8 cellular contexts compared by ENCODE assay signal in the genomic region with DNA sequence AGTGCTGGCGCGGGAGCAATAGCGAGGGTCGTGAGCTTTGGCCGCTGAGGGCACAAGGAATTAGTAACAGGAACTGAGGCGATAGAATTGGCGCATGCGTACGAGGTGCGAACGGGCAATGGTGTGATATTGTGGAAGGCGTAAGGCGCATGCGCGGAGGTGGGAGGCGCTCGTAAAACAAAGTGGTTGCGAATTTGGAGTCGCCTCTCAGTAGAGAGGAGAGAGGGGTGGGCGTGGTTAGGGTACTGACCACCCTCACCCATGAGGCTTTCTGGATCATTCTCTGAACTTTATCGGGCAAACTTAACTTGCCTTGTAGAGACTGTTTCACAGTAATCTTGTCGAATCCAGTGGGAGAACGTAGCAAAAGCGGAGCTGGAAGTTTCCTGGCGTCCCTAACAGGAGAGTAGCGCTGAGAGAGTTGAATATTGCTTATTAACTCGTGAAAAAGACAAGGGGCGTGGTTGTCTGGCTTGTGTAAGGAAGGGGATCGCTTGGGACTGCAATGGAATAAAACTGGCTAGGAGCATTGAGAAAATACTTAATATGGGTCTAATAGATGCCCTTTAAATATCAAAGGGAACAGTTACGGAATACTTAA. TPM values are rescaled to one million over a fixed set of nuclear protein-coding genes. Genes with fewer than 3 reads are reported as not detected.
DNase-seq lines count a peak whose midpoint lies in the region; ATAC-seq and TF ChIP-seq lines count a peak whose summit lies in the region.

No MANE protein-coding gene starts in this region.

- H3K36me3 ChIP-seq in sigmoid colon: peaks cover 0 to 10% (median 0%) of the 10 kb centered on the region in 4 donors

- H3K9me3 ChIP-seq in sigmoid colon: no peaks in the 10 kb centered on the region

- intact Hi-C loops in sigmoid colon (cut with DNase I): loop anchor here (1.0 to 5.0 kb wide), 4 partner anchors 27 to 87 kb away; a partner anchor contains a TSS

- 0% methylated on average over 30 of the region's 30 CpGs for WGBS in sigmoid colon, 2 donors

- H3K27ac ChIP-seq in 22Rv1 (peak overlapping the region; percentile 98), sigmoid colon (peak overlapping the region; percentile 95 to 98 (median 96))

- peak in 1 of 4 donors; percentile 34 for TF ChIP-seq EP300 in sigmoid colon (IDR thresholded peaks at IDR 0.05)

- peak; percentile 49 to 59 for TF ChIP-seq POLR2A in sigmoid colon (IDR thresholded peaks at IDR 0.05)

- no peaks in the 10 kb centered on the region for H3K27me3 ChIP-seq in sigmoid colon

- peak overlapping the region; percentile 71 for H3K4me3 ChIP-seq in astrocyte of the spinal cord (ENCODE audit: low read depth, low read length)
- peak overlapping the region; percentile 46 to 77 (median 70) for H3K4me3 ChIP-seq in sigmoid colon

- peaks cover 0 to 45% (median 39%) of the 10 kb centered on the region in 4 donors for H3K4me1 ChIP-seq in sigmoid colon

- in situ Hi-C loops in astrocyte of the spinal cord (cut with HindIII; ENCODE audit: low sequenced_read_pairs): no loop called here

- TF ChIP-seq CTCF in 22Rv1 (IDR thresholded peaks at IDR 0.05): no peak
- no peak for TF ChIP-seq CTCF in astrocyte of the spinal cord (IDR thresholded peaks at IDR 0.05; ENCODE audit: low read depth, low read length)
- no peak for TF ChIP-seq CTCF in sigmoid colon (IDR thresholded peaks at IDR 0.05)

- DNase-seq in NCI-H2029 (lab: John Stamatoyannopoulos, UW): peak; percentile 93
- DNase-seq in T-helper 22 cell (ENCODE audit: low read depth): peak; percentile 91
- DNase-seq in astrocyte of the spinal cord (ENCODE audit: low read depth, low spot score): peak; percentile 96
- DNase-seq in iPS DF 4.7 (ENCODE audit: extremely low read depth, low spot score): peak; percentile 95
- peak; percentile 97 for DNase-seq in sigmoid colon

- peak; percentile 61 for ATAC-seq in GM18511 (IDR thresholded peaks at IDR 0.05; ENCODE audit: unreplicated experiment)
- peak; percentile 37 for ATAC-seq in HG03025 (IDR thresholded peaks at IDR 0.05; ENCODE audit: low FRiP score, unreplicated experiment)

RNA-seq across cellular contexts. Expression of a gene that starts 0.4 kb away (rescaled TPM):
- 10 to 100 TPM; 10.2 to 35.7 (median 25.7) TPM for total RNA-seq in sigmoid colon
- 100 to 1,000 TPM in 1 of 3 donors, 10 to 100 TPM in 2; 73.3 to 104 (median 95.5) TPM for polyA plus RNA-seq in sigmoid colon

RNA-seq across cellular contexts. Expression of a gene that starts 4.4 kb away (rescaled TPM):
- total RNA-seq in sigmoid colon: 10 to 100 TPM; 49.2 to 80.4 (median 57.0) TPM
- 10 to 100 TPM; 58.5 to 75.2 (median 63.1) TPM for polyA plus RNA-seq in sigmoid colon

RNA-seq across cellular contexts. Expression of a gene that starts 8.2 kb away (rescaled TPM):
- total RNA-seq in sigmoid colon: 10 to 100 TPM; 17.5 to 22.8 (median 18.5) TPM
- polyA plus RNA-seq in sigmoid colon: 10 to 100 TPM; 24.6 to 36.5 (median 27.7) TPM

RNA-seq across cellular contexts. Expression of a gene that starts 13.3 kb away (rescaled TPM):
- 10 to 100 TPM; 15.0 to 23.3 (median 16.6) TPM for total RNA-seq in sigmoid colon
- polyA plus RNA-seq in sigmoid colon: 10 to 100 TPM; 13.6 to 26.9 (median 16.8) TPM

RNA-seq across cellular contexts. Expression of a gene that starts 18.5 kb away (rescaled TPM):
- total RNA-seq in sigmoid colon: not detected
- polyA plus RNA-seq in sigmoid colon: under 1 TPM in 1 of 3 donors, not detected in 2; 0.39 TPM

Comparison
In these comparisons a context has a peak if more than half of its experiments do, and no peak if none do; other contexts are left out.
1. Peak in every context shown above with its lines: DNase-seq, ATAC-seq, H3K4me3 ChIP-seq and H3K27ac ChIP-seq.